ENCODE assay signal across 26 cellular contexts in genomic region chr1:217032715-217033367, GRCh38.
"Had no signal": no experiment of that assay in that cellular context is flagged by ENCODE, and none has a peak within 500 bp of the region (broad histone marks: within the 10 kb centered on the region; RNA-seq: fewer than 3 reads in every experiment).

No MANE protein-coding gene starts in this region.

- H3K27me3 ChIP-seq: brain microvascular endothelial cell, SJCRH30 had no signal

- H3K9ac ChIP-seq: KMS-11 had no signal

- H3K9me3 ChIP-seq: SJCRH30 had no signal

- ATAC-seq: activated CD8-positive, alpha-beta T cell treated with anti-CD3 and anti-CD28 coated beads, Interleukin-2, amount 10 ng/mL, durations not matched to agents 7 days and 5 days; activated naive CD4-positive, alpha-beta T cell treated with anti-CD3 and anti-CD28 coated beads, Interleukin-2, amount 50 U/mL, for 72 hours had no signal

- H3K4me1 ChIP-seq: SJCRH30 had no signal

- H3K4me2 ChIP-seq: KMS-11, PC-9 had no signal

- H3K4me3 ChIP-seq: PC-9, SJCRH30, SK-N-MC had no signal

- H3K36me3 ChIP-seq: brain microvascular endothelial cell, SJCRH30 had no signal

- DNase-seq: activated CD4-positive, alpha-beta T cell treated with anti-CD3 and anti-CD28 coated beads, Interleukin-2, amount 10 ng/mL, durations not matched to agents 7 days and 5 days; activated CD4-positive, alpha-beta T cell treated with anti-CD3 and anti-CD28 coated beads, Interleukin-2, amount 50 U/mL, for 48 hours; activated CD8-positive, alpha-beta T cell treated with anti-CD3 and anti-CD28 coated beads, Interleukin-2, amount 10 ng/mL, durations not matched to agents 7 days and 5 days; activated gamma-delta T cell; activated naive CD4-positive, alpha-beta T cell treated with anti-CD3 and anti-CD28 coated beads for 36 hours; activated T-cell treated with anti-CD3 and anti-CD28 coated beads, Interleukin-2, amount 50 U/mL, for 24 hours; aorta; brain microvascular endothelial cell; MM.1S; MV-4-11; NCI-H1092; NCI-H1436 treated with DMSO at 0.1 percent for 48 hours; NCI-H1694 treated with DMSO at 0.1 percent for 48 hours; NCI-H2029; NCI-H345; NCI-H524 treated with DMSO at 0.1 percent for 48 hours; NCI-H748 treated with DMSO at 0.1 percent for 48 hours; PC-9; SHP77; SJCRH30 had no signal

- FAIRE-seq: RCC 7860, TTC549 had no signal

- H2AFZ ChIP-seq: PC-9 had no signal

- H3K27ac ChIP-seq: brain microvascular endothelial cell, KMS-11, PC-9, RWPE1, SJCRH30, SK-N-MC had no signal
